In the genomic region with DNA sequence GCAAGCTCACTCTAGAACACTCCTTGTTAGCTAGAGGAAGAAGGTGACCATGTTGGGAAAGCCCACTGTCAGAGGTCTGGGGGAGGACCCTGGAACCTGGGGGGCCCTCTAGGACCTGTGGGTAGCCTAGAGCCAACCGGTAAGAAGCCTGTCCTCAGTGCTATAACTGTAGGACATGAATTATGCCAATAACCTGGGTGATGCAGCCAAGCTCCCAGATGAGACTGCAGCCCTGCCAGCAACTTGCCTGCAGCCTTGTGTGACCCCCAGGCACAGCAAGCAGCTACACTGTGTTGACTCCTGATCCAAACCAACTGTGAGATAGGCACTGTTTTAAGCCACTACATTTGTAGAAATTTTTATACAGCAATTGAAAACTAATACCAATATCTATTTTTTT, we compare ENCODE assay signal across 19 cellular contexts.
"Had no signal": no experiment of that assay in that cellular context is flagged by ENCODE, and none has a peak within 500 bp of the region (broad histone marks: within the 10 kb centered on the region; RNA-seq: fewer than 3 reads in every experiment).

No MANE protein-coding gene starts in this region.

- H3K27ac Mint-ChIP-seq: immature natural killer cell; naive thymus-derived CD4-positive, alpha-beta T cell; stimulated activated naive B cell treated with anti-CD40 and anti-IgM and Interleukin-4, amounts not matched to agents 10 μg/mL and 1 μg/mL and 100 μg/mL, for 72 hours; type B pancreatic cell had no signal

- H3K4me3 Mint-ChIP-seq: immature natural killer cell; naive thymus-derived CD4-positive, alpha-beta T cell; nephron progenitor cell; stimulated activated naive B cell treated with anti-CD40 and anti-IgM and Interleukin-4, amounts not matched to agents 10 μg/mL and 1 μg/mL and 100 μg/mL, for 72 hours; type B pancreatic cell had no signal

- H3K27me3 Mint-ChIP-seq: naive thymus-derived CD4-positive, alpha-beta T cell; type B pancreatic cell had no signal

- DNase-seq: cortex of kidney; dorsolateral prefrontal cortex; effector CD8-positive, alpha-beta T cell; gastrocnemius medialis; immature natural killer cell; left lung; mesenchymal stem cell; naive thymus-derived CD4-positive, alpha-beta T cell; nephron progenitor cell; posterior cingulate gyrus; sigmoid colon; stimulated activated CD4-positive, alpha-beta T cell treated with anti-CD3 and anti-CD28 coated beads, Interleukin-2, amount 100 ng/mL, for 24 hours; stimulated activated CD4-positive, alpha-beta T cell treated with anti-CD3 and anti-CD28 coated beads, Interleukin-4, amount 100 ng/mL, for 4 hours; stimulated activated naive B cell treated with anti-CD40 and anti-IgM and Interleukin-4, amounts not matched to agents 10 μg/mL and 1 μg/mL and 100 μg/mL, for 72 hours had no signal

- H3K27me3 ChIP-seq: dorsolateral prefrontal cortex, gastrocnemius medialis, left lung, neutrophil, sigmoid colon had no signal

- ATAC-seq: esophagus mucosa; gastrocnemius medialis; left lung; naive thymus-derived CD4-positive, alpha-beta T cell had no signal

- H3K36me3 ChIP-seq: gastrocnemius medialis, left lung, neutrophil, sigmoid colon had no signal

- H3K9me3 Mint-ChIP-seq: immature natural killer cell; naive thymus-derived CD4-positive, alpha-beta T cell; nephron progenitor cell; stimulated activated naive B cell treated with anti-CD40 and anti-IgM and Interleukin-4, amounts not matched to agents 10 μg/mL and 1 μg/mL and 100 μg/mL, for 72 hours; type B pancreatic cell had no signal

- H3K9me3 ChIP-seq: gastrocnemius medialis, left lung, neutrophil, sigmoid colon had no signal

- H3K4me3 ChIP-seq: dorsolateral prefrontal cortex, gastrocnemius medialis, left lung, lung, sigmoid colon, skin epidermis had no signal

- H3K27ac ChIP-seq: dorsolateral prefrontal cortex, gastrocnemius medialis, left lung, neutrophil, sigmoid colon, skin epidermis had no signal

- H3K4me1 ChIP-seq: left lung, sigmoid colon had no signal
